ENCODE assay signal across 1 cellular context in genomic region chr6:163637524-163637923, GRCh38.
TF ChIP-seq lines count a peak whose summit lies in the region.

No MANE protein-coding gene starts in this region.

TF ChIP-seq in K562, 482 proteins besides CTCF, POLR2A, EP300 and RAD21 (continued from another document):
- no peak for TF ChIP-seq E2F1 (CRISPR knock-in tag; IDR thresholded peaks at IDR 0.05)
